ENCODE assay signal across 1 cellular context in the genomic region with DNA sequence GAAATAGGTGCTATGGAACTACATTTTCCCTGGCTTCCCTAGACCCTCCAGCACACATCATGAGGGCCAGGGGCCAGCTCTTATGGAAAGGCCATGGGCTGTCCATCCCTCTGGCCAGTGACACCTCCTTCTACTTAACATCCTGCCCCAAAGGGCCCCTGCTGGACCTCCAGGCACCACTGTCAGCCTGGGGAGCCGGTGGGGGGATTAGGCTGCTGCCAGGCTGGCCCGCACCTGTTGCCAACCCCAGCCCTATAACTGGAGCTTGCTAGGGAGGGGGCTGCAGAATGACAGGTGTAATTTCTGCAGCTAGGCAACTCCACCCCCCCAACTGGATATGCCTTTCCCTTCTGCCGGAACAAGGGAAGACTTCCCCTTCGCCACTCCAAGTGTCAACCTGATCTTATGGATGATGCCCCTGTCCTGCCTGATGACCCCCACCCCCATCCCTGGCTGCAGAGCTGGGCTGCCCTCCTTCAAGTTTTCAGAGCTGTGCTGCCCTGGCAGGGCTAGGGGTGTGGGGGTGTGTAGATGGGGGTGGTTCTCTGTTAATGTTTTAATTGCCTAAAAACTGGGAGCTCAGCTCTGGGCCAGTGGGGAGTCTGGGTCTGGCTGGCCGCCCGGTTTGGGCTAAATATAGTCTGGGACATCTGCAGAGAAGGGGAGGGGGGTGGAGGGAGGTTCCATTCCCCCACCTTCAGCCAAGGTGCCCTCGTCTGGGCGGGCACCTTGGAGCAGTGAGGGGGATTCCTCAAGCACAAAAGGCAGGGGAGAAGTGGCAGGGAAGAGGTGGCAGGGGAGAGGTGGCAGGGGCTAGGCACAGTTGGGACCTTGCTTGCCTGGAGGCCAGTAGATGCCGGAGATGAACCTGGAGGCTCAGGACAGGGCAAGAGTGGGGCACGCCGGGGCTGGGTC.
TF ChIP-seq lines count a peak whose summit lies in the region.

No MANE protein-coding gene starts in this region.

TF ChIP-seq in H1, 55 proteins besides CTCF, POLR2A, EP300 and RAD21:
- no peak for TF ChIP-seq CTBP2 (IDR thresholded peaks at IDR 0.05; ENCODE audit: borderline replicate concordance, insufficient read depth, insufficient read length, low read length)
- TF ChIP-seq, protein P1, sequence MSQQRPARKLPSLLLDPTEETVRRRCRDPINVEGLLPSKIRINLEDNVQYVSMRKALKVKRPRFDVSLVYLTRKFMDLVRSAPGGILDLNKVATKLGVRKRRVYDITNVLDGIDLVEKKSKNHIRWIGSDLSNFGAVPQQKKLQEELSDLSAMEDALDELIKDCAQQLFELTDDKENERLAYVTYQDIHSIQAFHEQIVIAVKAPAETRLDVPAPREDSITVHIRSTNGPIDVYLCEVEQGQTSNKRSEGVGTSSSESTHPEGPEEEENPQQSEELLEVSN (IDR thresholded peaks at IDR 0.05): no peak
